ENCODE assay signal across 8 cellular contexts in the genomic region with DNA sequence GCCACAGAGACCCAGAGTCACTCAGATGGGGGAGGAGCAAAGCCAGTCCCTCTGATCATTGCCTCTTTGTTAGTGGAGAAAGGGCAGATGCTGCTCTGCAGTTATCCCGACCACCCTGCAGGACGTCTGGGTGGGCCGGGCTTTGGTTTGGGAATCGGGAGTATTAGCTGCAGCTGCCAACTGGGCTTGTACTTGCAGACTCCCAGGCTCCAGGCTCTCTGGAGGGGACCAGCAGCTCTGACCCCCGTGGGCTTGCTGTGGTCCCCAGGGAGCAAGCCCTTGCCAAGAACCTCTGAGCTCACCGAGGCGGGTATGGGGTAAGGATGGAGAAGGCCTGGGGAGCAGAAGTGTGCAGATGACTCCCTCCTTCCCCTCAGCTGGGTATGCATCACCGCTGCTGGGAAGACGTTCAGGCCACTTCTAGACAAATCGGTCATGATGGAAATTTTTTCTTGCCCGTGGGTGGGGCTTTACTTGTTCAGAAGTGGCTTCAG.
DNase-seq lines count a peak whose midpoint lies in the region; ATAC-seq lines count a peak whose summit lies in the region.

No MANE protein-coding gene starts in this region.

- peak; percentile 55 to 57 for DNase-seq in activated CD4-positive, alpha-beta T cell treated with anti-CD3 and anti-CD28 coated beads for 24 hours (ENCODE audit: low read depth in 2 of 2)
- no peak for DNase-seq in activated CD4-positive, alpha-beta T cell treated with anti-CD3 and anti-CD28 coated beads for 1 hour
- DNase-seq in activated T-cell treated with anti-CD3 and anti-CD28 coated beads for 48 hours (ENCODE audit: low read depth) (peak; percentile 63), iPS-NIHi11 (ENCODE audit: low spot score) (peak; percentile 44), RKO (ENCODE audit: low spot score) (no peak)
- peak; percentile 82 for DNase-seq in stimulated activated CD8-positive, alpha-beta memory T cell treated with anti-CD3 and anti-CD28 coated beads, Interleukin-4, amount 100 ng/mL, for 48 hours

- no peak for ATAC-seq in GM21723 (IDR thresholded peaks at IDR 0.05; ENCODE audit: unreplicated experiment)
- no peak for ATAC-seq in GM21423 (IDR thresholded peaks at IDR 0.05; ENCODE audit: unreplicated experiment)

Comparison
In these comparisons a context has a peak if more than half of its experiments do, and no peak if none do; other contexts are left out.
1. DNase-seq: peak in activated CD4-positive, alpha-beta T cell treated with anti-CD3 and anti-CD28 coated beads for 24 hours (2 of 2), activated T-cell treated with anti-CD3 and anti-CD28 coated beads for 48 hours (single experiment), iPS-NIHi11 (single experiment) and stimulated activated CD8-positive, alpha-beta memory T cell treated with anti-CD3 and anti-CD28 coated beads, Interleukin-4, amount 100 ng/mL, for 48 hours (single experiment); none in activated CD4-positive, alpha-beta T cell treated with anti-CD3 and anti-CD28 coated beads for 1 hour (single experiment) and RKO (single experiment).